ENCODE assay signal across 8 cellular contexts in genomic region chr14:66508547-66508845, GRCh38. TPM values are rescaled to one million over a fixed set of nuclear protein-coding genes. Genes with fewer than 3 reads are reported as not detected.
A peak's percentile ranks its signal among the peaks of the same experiment; 100 is the strongest.
DNase-seq lines count a peak whose midpoint lies in the region; ATAC-seq and TF ChIP-seq lines count a peak whose summit lies in the region.

No MANE protein-coding gene starts in this region.

- H3K27ac ChIP-seq in heart right ventricle (peak overlapping the region; percentile 80 to 96 (median 94)), angular gyrus (ENCODE audit: low read depth, low read length) (peak overlapping the region; percentile 94), vagina (peak overlapping the region; percentile 92)

- ATAC-seq in heart right ventricle, result no peak
- no peak for ATAC-seq in Right ventricle myocardium inferior
- ATAC-seq in memory B cell (ENCODE audit: low read depth), result peak; percentile 1

- TF ChIP-seq POLR2A in vagina (IDR thresholded peaks at IDR 0.05), result no peak

- intact Hi-C loops in heart right ventricle (cut with DNase I), result loop anchor here in 1 of 10 donors (5.0 kb wide), 1 partner anchor 34 kb away; no protein-coding TSS in a partner anchor
- intact Hi-C loops in Right ventricle myocardium inferior (cut with DNase I), result loop anchor here (5.0 to 10.0 kb wide), 2 partner anchors 144 to 736 kb away; partner anchors contain the start of gene PALS1
- intact Hi-C loops in vagina (cut with DNase I), result no loop called here
- intact Hi-C loops in posterior vena cava (cut with DNase I), result no loop called here

- TF ChIP-seq CTCF in heart right ventricle (IDR thresholded peaks at IDR 0.05), result no peak
- TF ChIP-seq CTCF in vagina (IDR thresholded peaks at IDR 0.05), result no peak

- H3K4me3 ChIP-seq in heart right ventricle, result peak overlapping the region; percentile 63 to 95 (median 88)
- H3K4me3 ChIP-seq in vagina, result peak overlapping the region; percentile 64 to 83

- peak overlapping the region; percentile 98 for H3K4me3 Mint-ChIP-seq in memory B cell

- 1% methylated on average over 19 of the region's 19 CpGs for WGBS in heart right ventricle, 2 donors

- H3K36me3 ChIP-seq in heart right ventricle (no peaks in the 10 kb centered on the region), vagina (no peaks in the 10 kb centered on the region)

- H3K36me3 Mint-ChIP-seq in memory B cell, result no peaks in the 10 kb centered on the region

- H3K27me3 Mint-ChIP-seq in memory B cell, result no peaks in the 10 kb centered on the region

- no peak for DNase-seq in heart right ventricle
- no peak for DNase-seq in Right ventricle myocardium inferior (ENCODE audit: missing footprints)
- no peak for DNase-seq in memory B cell (ENCODE audit: low spot score in 2 of 2)
- no peak for DNase-seq in vagina (ENCODE audit: extremely low spot score in 2 of 2)
- DNase-seq in cortex of kidney (lab: John Stamatoyannopoulos, UW), result no peak
- no peak for DNase-seq in posterior vena cava (ENCODE audit: low spot score)
- no peak for DNase-seq in NCI-H345 (lab: John Stamatoyannopoulos, UW)

- peaks cover 0 to 55% (median 45%) of the 10 kb centered on the region in 9 donors for H3K4me1 ChIP-seq in heart right ventricle
- H3K4me1 ChIP-seq in vagina, result peaks cover 23% of the 10 kb centered on the region

- H3K27me3 ChIP-seq in heart right ventricle (peaks cover 0 to 6% (median 0%) of the 10 kb centered on the region in 7 donors), vagina (no peaks in the 10 kb centered on the region)

- H3K27ac Mint-ChIP-seq in memory B cell, result peak overlapping the region; percentile 91

- no peaks in the 10 kb centered on the region for H3K9me3 Mint-ChIP-seq in memory B cell

- H3K9me3 ChIP-seq in heart right ventricle, result no peaks in the 10 kb centered on the region
- H3K9me3 ChIP-seq in vagina, result no peaks in the 10 kb centered on the region

- peaks cover 11% of the 10 kb centered on the region for H3K4me1 Mint-ChIP-seq in memory B cell

RNA-seq across cellular contexts. Expression of gene GPHN, which starts 0.5 kb away (rescaled TPM):
- total RNA-seq in heart right ventricle (10 to 100 TPM; 24.2 to 45.7 (median 32.2) TPM), Right ventricle myocardium inferior (23.5 TPM), vagina (12.5 TPM), posterior vena cava (10 to 100 TPM; 21.3 to 24.9 TPM)
- 10 to 100 TPM; 12.2 to 48.0 TPM for polyA plus RNA-seq in heart right ventricle

RNA-seq across cellular contexts. Expression of gene CCDC196, which starts 22.3 kb away (rescaled TPM):
- not detected for total RNA-seq in heart right ventricle
- not detected for polyA plus RNA-seq in heart right ventricle
- not detected for total RNA-seq in Right ventricle myocardium inferior
- not detected for total RNA-seq in vagina
- not detected for total RNA-seq in posterior vena cava
